In genomic region chr15:83926116-83926515, GRCh38 we compare ENCODE assay signal across 20 cellular contexts.
A peak's percentile ranks its signal among the peaks of the same experiment; 100 is the strongest.
DNase-seq lines count a peak whose midpoint lies in the region; ATAC-seq and TF ChIP-seq lines count a peak whose summit lies in the region.
"Had no signal": no experiment of that assay in that cellular context is flagged by ENCODE, and none has a peak within 500 bp of the region (broad histone marks: within the 10 kb centered on the region; RNA-seq: fewer than 3 reads in every experiment).

No MANE protein-coding gene starts in this region.

- no TSS peak for BruUV-seq in Caco-2 (replicated peaks; lab: Mats Ljungman, UMichigan)

- no peak overlapping the region for H3K27ac ChIP-seq in Karpas-422 (ENCODE audit: low read length)
- H3K27ac ChIP-seq: A549, C4-2B, SJCRH30 had no signal

- no peaks in the 10 kb centered on the region for H3K9me3 ChIP-seq in MG63
- H3K9me3 ChIP-seq in Caco-2 = no peaks in the 10 kb centered on the region
- no peaks in the 10 kb centered on the region for H3K9me3 ChIP-seq in Karpas-422 (ENCODE audit: low read length)
- H3K9me3 ChIP-seq: A549, HAP-1, SJCRH30 had no signal

- H3K27me3 Mint-ChIP-seq in Caco-2 (ENCODE audit: insufficient read depth, unreplicated experiment) = no peaks in the 10 kb centered on the region

- POLR2A ChIA-PET in Caco-2 (lab: Charles Lee) = no interaction called here

- no peaks in the 10 kb centered on the region for H3K9me3 Mint-ChIP-seq in Caco-2 (ENCODE audit: unreplicated experiment)

- H3K9me2 ChIP-seq in Karpas-422 (replicated peaks; ENCODE audit: insufficient read depth, low read length) = no peaks in the 10 kb centered on the region

- H2AFZ ChIP-seq in Karpas-422 (ENCODE audit: low read length) = no peak overlapping the region

- H3K4me1 Mint-ChIP-seq in Caco-2 (ENCODE audit: low read depth, unreplicated experiment) = peaks cover 26% of the 10 kb centered on the region

- H3K27me3 ChIP-seq in MG63 (no peaks in the 10 kb centered on the region), Caco-2 (replicated peaks; ENCODE audit: control insufficient read depth, insufficient read depth, low read length) (no peaks in the 10 kb centered on the region), Karpas-422 (ENCODE audit: low read length) (no peaks in the 10 kb centered on the region)
- H3K27me3 ChIP-seq: SJCRH30 had no signal

- H3K4me2 ChIP-seq in Karpas-422 (ENCODE audit: low read depth, low read length, poor library complexity, severe bottlenecking) = no peak overlapping the region
- H3K4me2 ChIP-seq: A549 had no signal

- no peaks in the 10 kb centered on the region; the same call in 1 of the 2 replicates for H3K4me1 ChIP-seq in Caco-2
- H3K4me1 ChIP-seq in Karpas-422 (ENCODE audit: low read length) = no peaks in the 10 kb centered on the region
- H3K4me1 ChIP-seq: A549, HAP-1 had no signal

- H3K36me3 ChIP-seq in MG63 (no peaks in the 10 kb centered on the region), Caco-2 (ENCODE audit: control insufficient read depth, insufficient read depth, low read length) (no peaks in the 10 kb centered on the region), Karpas-422 (ENCODE audit: insufficient read depth, low read length) (no peaks in the 10 kb centered on the region)
- H3K36me3 ChIP-seq: HAP-1, SJCRH30 had no signal

- H3K4me3 Mint-ChIP-seq in Caco-2 (ENCODE audit: unreplicated experiment) = no peak overlapping the region

- intact Hi-C loops in Caco-2 (cut with micrococcal nuclease; ENCODE audit: unreplicated experiment) = no loop called here

- ATAC-seq in HG03108 (IDR thresholded peaks at IDR 0.05; ENCODE audit: unreplicated experiment) = no peak
- ATAC-seq: A549 had no signal

- no peak overlapping the region for H3K9ac ChIP-seq in Karpas-422 (ENCODE audit: low read length)

- H3K4me3 ChIP-seq in MG63 = no peak overlapping the region
- H3K4me3 ChIP-seq in Caco-2 (ENCODE audit: low read depth, low read length) = no peak overlapping the region
- no peak overlapping the region for H3K4me3 ChIP-seq in Karpas-422 (ENCODE audit: low read length)
- H3K4me3 ChIP-seq: A549, HAP-1, SJCRH30 had no signal

- no peaks in the 10 kb centered on the region for H3K36me3 Mint-ChIP-seq in Caco-2 (ENCODE audit: insufficient read depth, unreplicated experiment)

- H4K20me1 ChIP-seq in Karpas-422 (ENCODE audit: insufficient read depth, low read depth, low read length) = no peaks in the 10 kb centered on the region

- TF ChIP-seq CTCF in Caco-2 (IDR thresholded peaks at IDR 0.05; ENCODE audit: insufficient read depth in 1 of 2, low read depth in 1 of 2, low read length in 1 of 2, severe bottlenecking in 1 of 2, unreplicated experiment in 1 of 2) = no peak

- H3K79me2 ChIP-seq in Karpas-422 (ENCODE audit: low read length) = no peaks in the 10 kb centered on the region

- DNase-seq in Daoy (ENCODE audit: low read depth) (peak; percentile 5), MG63 (peak; percentile 11), astrocyte of the hippocampus (ENCODE audit: low read depth, low spot score) (peak; percentile 15), glomerular visceral epithelial cell (ENCODE audit: extremely low spot score) (peak; percentile 23), Caco-2 (no peak), Karpas-422 (no peak), HCEC 1CT (no peak)
- DNase-seq: DMS153; NCI-H1105 treated with DMSO at 0.1 percent for 48 hours; NCI-H1694 treated with DMSO at 0.1 percent for 48 hours; NCI-H2107; NCI-H2227 treated with DMSO at 0.1 percent for 48 hours; NCI-H526; NK-92 treated with Interleukin-12 subunit alpha and Interleukin-12 subunit beta, amount 100 ng/mL, for 24 hours; RPMI8226; SJCRH30 had no signal

- no peak overlapping the region for H3K27ac Mint-ChIP-seq in Caco-2 (ENCODE audit: unreplicated experiment)

- CTCF ChIA-PET in Caco-2 (lab: Charles Lee) = no interaction called here

Comparison
In these comparisons a context has a peak if more than half of its experiments do, and no peak if none do; other contexts are left out.
1. DNase-seq: peak in Daoy (single experiment), MG63 (single experiment), astrocyte of the hippocampus (single experiment) and glomerular visceral epithelial cell (single experiment); none in Caco-2 (0 of 2), Karpas-422 (single experiment) and HCEC 1CT (single experiment).